In the genomic region with DNA sequence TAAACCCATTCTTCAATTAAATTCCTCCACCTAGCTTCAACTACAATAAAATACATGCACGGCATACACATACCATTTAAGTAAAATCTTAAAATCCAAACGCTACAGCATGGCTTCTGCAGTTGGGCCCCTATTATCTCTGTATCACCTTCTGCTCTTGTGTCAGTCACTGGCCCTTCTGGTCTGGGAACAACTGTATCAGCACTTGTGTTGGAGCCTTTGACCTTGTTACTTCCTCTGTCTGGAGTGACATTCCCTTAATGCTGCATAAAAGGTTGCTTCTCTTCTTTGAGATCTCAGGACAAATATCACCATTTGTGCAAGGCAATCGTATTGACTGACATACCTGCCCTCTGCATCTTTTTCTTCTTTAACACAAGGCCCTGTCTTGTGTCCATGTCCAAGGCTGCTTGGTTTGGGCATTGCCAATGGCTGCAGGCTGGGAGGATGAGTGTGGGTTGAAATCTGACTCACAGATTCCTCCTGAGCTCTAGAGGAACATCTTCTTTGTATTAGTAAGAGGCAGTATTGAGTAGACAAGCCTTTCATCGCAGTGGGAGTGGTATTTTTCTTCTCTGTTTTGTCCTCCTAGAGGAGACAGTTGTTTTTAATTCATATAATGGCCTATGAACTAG, we compare ENCODE assay signal across 18 cellular contexts.
DNase-seq lines count a peak whose midpoint lies in the region; ATAC-seq and TF ChIP-seq lines count a peak whose summit lies in the region.
"Had no signal": no experiment of that assay in that cellular context is flagged by ENCODE, and none has a peak within 500 bp of the region (broad histone marks: within the 10 kb centered on the region; RNA-seq: fewer than 3 reads in every experiment).

No MANE protein-coding gene starts in this region.

- H3K4me3 Mint-ChIP-seq in T-cell: no peak overlapping the region
- H3K4me3 Mint-ChIP-seq: activated naive CD4-positive, alpha-beta T cell treated with anti-CD3 and anti-CD28 coated beads, Interleukin-2, amount 50 U/mL, for 24 hours; B cell; natural killer cell treated with Interleukin-12 subunit alpha and Interleukin-12 subunit beta and Interleukin-15 and Interleukin-18, amount 100 ng/mL, for 72 hours had no signal

- DNase-seq in stimulated activated CD4-positive, alpha-beta T cell treated with anti-CD3 and anti-CD28 coated beads, Interleukin-1b, Interleukin-23, amount 100 ng/mL, for 48 hours: peak; percentile 9
- no peak for DNase-seq in stimulated activated CD4-positive, alpha-beta T cell treated with anti-CD3 and anti-CD28 coated beads, Interleukin-4, amount 100 ng/mL, for 1 hour
- peak; percentile 20 for DNase-seq in PC-3
- peak; percentile 54 for DNase-seq in choroid plexus epithelial cell (ENCODE audit: low read depth)
- no peak for DNase-seq in upper lobe of right lung
- no peak for DNase-seq in T-cell
- DNase-seq in dermis blood vessel endothelial cell: no peak
- DNase-seq: activated CD8-positive, alpha-beta memory T cell treated with anti-CD3 and anti-CD28 coated beads, Interleukin-2, amount 50 U/mL, for 48 hours; central memory CD4-positive, alpha-beta T cell; NCI-H187 treated with DMSO at 0.1 percent for 48 hours; NCI-H510A treated with DMSO at 0.1 percent for 48 hours had no signal

- H2AFZ ChIP-seq in PC-3 (ENCODE audit: low read length): no peak overlapping the region

- H3K27ac ChIP-seq in PC-3 (ENCODE audit: low read length) (no peak overlapping the region), upper lobe of right lung (no peak overlapping the region)
- H3K27ac ChIP-seq: SJSA1, suprapubic skin had no signal

- H3K4me1 ChIP-seq in PC-3 (ENCODE audit: insufficient read depth, low read length) (no peaks in the 10 kb centered on the region), upper lobe of right lung (peaks cover 9% of the 10 kb centered on the region)
- H3K4me1 ChIP-seq: suprapubic skin had no signal

- H3K36me3 ChIP-seq in PC-3 (ENCODE audit: low read depth, low read length): no peaks in the 10 kb centered on the region
- no peaks in the 10 kb centered on the region for H3K36me3 ChIP-seq in upper lobe of right lung
- H3K36me3 ChIP-seq: SJSA1, suprapubic skin had no signal

- TF ChIP-seq CTCF in PC-3 (conservative IDR thresholded peaks at IDR 0.05; ENCODE audit: low read depth, low read length): no peak
- no peak for TF ChIP-seq CTCF in choroid plexus epithelial cell (conservative IDR thresholded peaks at IDR 0.05; ENCODE audit: low read depth, low read length)
- TF ChIP-seq CTCF in upper lobe of right lung (IDR thresholded peaks at IDR 0.05): no peak

- BruUV-seq in PC-3 (replicated peaks; lab: Mats Ljungman, UMichigan): no TSS peak

- H3F3A ChIP-seq in PC-3 (ENCODE audit: low read length, unreplicated experiment): no peaks in the 10 kb centered on the region

- H3K9me3 Mint-ChIP-seq in T-cell: peaks cover 0 to 5% (median 0%) of the 10 kb centered on the region in 3 donors
- H3K9me3 Mint-ChIP-seq: natural killer cell treated with Interleukin-12 subunit alpha and Interleukin-12 subunit beta and Interleukin-15 and Interleukin-18, amount 100 ng/mL, for 72 hours had no signal

- H3K4me3 ChIP-seq in PC-3 (ENCODE audit: low read length): no peak overlapping the region
- no peak overlapping the region for H3K4me3 ChIP-seq in choroid plexus epithelial cell (ENCODE audit: low read depth, low read length)
- no peak overlapping the region for H3K4me3 ChIP-seq in upper lobe of right lung
- H3K4me3 ChIP-seq: lung, SJSA1, suprapubic skin had no signal

- H3K79me2 ChIP-seq in PC-3 (ENCODE audit: low read length): no peaks in the 10 kb centered on the region

- no peak overlapping the region for H3K4me2 ChIP-seq in PC-3 (ENCODE audit: low read length)

- H3K9me2 ChIP-seq in PC-3 (replicated peaks; ENCODE audit: low read length): no peaks in the 10 kb centered on the region

- POLR2A ChIA-PET in PC-3 (lab: Charles Lee; ENCODE audit: unreplicated experiment): no interaction called here
- POLR2A ChIA-PET in T-cell (lab: Charles Lee): no interaction called here

- H3K27ac Mint-ChIP-seq in T-cell: peak overlapping the region in 1 of 2 donors; percentile 20
- H3K27ac Mint-ChIP-seq: B cell; natural killer cell treated with Interleukin-12 subunit alpha and Interleukin-12 subunit beta and Interleukin-15 and Interleukin-18, amount 100 ng/mL, for 72 hours had no signal

- H4K20me1 ChIP-seq in PC-3 (ENCODE audit: low read length): no peaks in the 10 kb centered on the region

- no peaks in the 10 kb centered on the region for H3K27me3 Mint-ChIP-seq in T-cell
- H3K27me3 Mint-ChIP-seq: activated naive CD4-positive, alpha-beta T cell treated with anti-CD3 and anti-CD28 coated beads, Interleukin-2, amount 50 U/mL, for 24 hours; B cell; natural killer cell treated with Interleukin-12 subunit alpha and Interleukin-12 subunit beta and Interleukin-15 and Interleukin-18, amount 100 ng/mL, for 72 hours had no signal

- ATAC-seq in PC-3 (no peak), upper lobe of right lung (peak; percentile 43), T-cell (replicated peaks in 1 of 4) (no peak), GM18519 (IDR thresholded peaks at IDR 0.05; ENCODE audit: low FRiP score, unreplicated experiment) (no peak)
- ATAC-seq: natural killer cell treated with Interleukin-12 subunit alpha and Interleukin-12 subunit beta and Interleukin-15 and Interleukin-18, amount 100 ng/mL, for 72 hours had no signal

- H3K36me3 Mint-ChIP-seq in T-cell: no peaks in the 10 kb centered on the region
- H3K36me3 Mint-ChIP-seq: natural killer cell treated with Interleukin-12 subunit alpha and Interleukin-12 subunit beta and Interleukin-15 and Interleukin-18, amount 100 ng/mL, for 72 hours had no signal

- no peaks in the 10 kb centered on the region for H3K9me3 ChIP-seq in PC-3 (ENCODE audit: low read length)
- no peaks in the 10 kb centered on the region for H3K9me3 ChIP-seq in upper lobe of right lung
- H3K9me3 ChIP-seq: SJSA1, suprapubic skin had no signal

- intact Hi-C loops in PC-3 (cut with micrococcal nuclease): no loop called here
- intact Hi-C loops in upper lobe of right lung (cut with DNase I): no loop called here

- peaks cover 26 to 30% (median 28%) of the 10 kb centered on the region in 3 donors for H3K4me1 Mint-ChIP-seq in T-cell

- H3K27me3 ChIP-seq in PC-3 (ENCODE audit: low read length): no peaks in the 10 kb centered on the region
- H3K27me3 ChIP-seq in upper lobe of right lung: no peaks in the 10 kb centered on the region
- H3K27me3 ChIP-seq: SJSA1, suprapubic skin had no signal

- no peak overlapping the region for H3K9ac ChIP-seq in PC-3 (ENCODE audit: low read length)

- CTCF ChIA-PET in PC-3 (lab: Charles Lee): no interaction called here
- CTCF ChIA-PET in T-cell (lab: Charles Lee): interaction anchor here in 1 of 2 donors (0.6 kb wide), 1 partner anchor 1563 kb away, joined by 3 read pairs; no protein-coding TSS in a partner anchor

Comparison
In these comparisons a context has a peak if more than half of its experiments do, and no peak if none do; other contexts are left out.
1. DNase-seq: peak in stimulated activated CD4-positive, alpha-beta T cell treated with anti-CD3 and anti-CD28 coated beads, Interleukin-1b, Interleukin-23, amount 100 ng/mL, for 48 hours (single experiment), PC-3 (single experiment) and choroid plexus epithelial cell (single experiment); none in stimulated activated CD4-positive, alpha-beta T cell treated with anti-CD3 and anti-CD28 coated beads, Interleukin-4, amount 100 ng/mL, for 1 hour (single experiment), upper lobe of right lung (single experiment), T-cell (0 of 34) and dermis blood vessel endothelial cell (single experiment).